Comparison of ENCODE assay signal across 11 cellular contexts in the genomic region with DNA sequence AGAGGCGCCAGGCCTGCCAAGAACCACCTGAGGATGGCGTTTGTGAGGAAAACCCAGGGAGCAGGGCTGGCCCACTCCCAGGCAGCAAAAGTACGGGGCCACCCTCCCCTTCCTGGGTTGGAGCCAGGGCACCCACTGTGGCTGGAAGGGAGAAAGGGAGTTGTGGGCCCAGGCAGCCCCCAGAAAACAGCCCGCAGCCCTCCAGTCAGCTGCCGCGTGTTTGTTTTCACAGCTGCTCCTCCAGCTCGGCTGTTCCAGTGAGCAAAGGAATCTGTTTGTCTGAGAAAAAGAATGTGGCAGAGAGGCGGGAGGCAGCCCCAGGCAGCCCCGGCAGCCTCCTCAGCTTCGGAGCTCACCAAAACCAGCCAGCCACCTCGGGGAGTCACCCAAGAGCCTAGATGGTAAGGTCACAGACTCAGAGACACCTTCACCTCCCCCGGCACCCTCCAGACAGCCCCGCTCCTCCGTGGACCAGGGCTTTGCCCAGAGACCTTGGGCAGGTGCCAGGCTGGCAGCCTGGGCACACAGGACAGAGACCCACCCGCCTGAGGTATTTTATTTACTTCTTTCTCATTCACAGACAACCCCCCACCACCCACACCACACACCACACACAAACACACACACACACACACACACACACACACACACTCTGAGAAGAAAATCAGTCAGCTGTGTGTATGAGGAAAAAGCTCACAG.
DNase-seq lines count a peak whose midpoint lies in the region; ATAC-seq and TF ChIP-seq lines count a peak whose summit lies in the region.
"Had no signal": no experiment of that assay in that cellular context is flagged by ENCODE, and none has a peak within 500 bp of the region (broad histone marks: within the 10 kb centered on the region; RNA-seq: fewer than 3 reads in every experiment).

No MANE protein-coding gene starts in this region.

- H3K4me3 ChIP-seq in ascending aorta (peak overlapping the region in 1 of 2 donors; percentile 7), testis (no peak overlapping the region)

- peaks cover 1% of the 10 kb centered on the region for H3K4me1 Mint-ChIP-seq in glutamatergic neuron (ENCODE audit: low read depth, unreplicated experiment)
- H3K4me1 Mint-ChIP-seq: IgD-negative memory B cell had no signal

- no peak overlapping the region for H3K4me3 Mint-ChIP-seq in glutamatergic neuron (ENCODE audit: unreplicated experiment)
- H3K4me3 Mint-ChIP-seq: IgD-negative memory B cell had no signal

- intact Hi-C loops in ascending aorta (cut with DNase I) = loop anchor here (2.0 to 5.0 kb wide), 2 partner anchors 53 to 148 kb away; no protein-coding TSS in a partner anchor
- intact Hi-C loops in testis (cut with DNase I; ENCODE audit: low total_unique reads) = no loop called here

- H3K27ac ChIP-seq in ascending aorta = peak overlapping the region; percentile 71 to 90
- H3K27ac ChIP-seq in testis = peak overlapping the region in 1 of 2 donors; percentile 74

- H3K9me3 ChIP-seq in ascending aorta (no peaks in the 10 kb centered on the region), testis (no peaks in the 10 kb centered on the region)

- H3K27me3 Mint-ChIP-seq in glutamatergic neuron (ENCODE audit: unreplicated experiment) = peaks cover 2% of the 10 kb centered on the region

- ATAC-seq in HG03354 (IDR thresholded peaks at IDR 0.05; ENCODE audit: poor library complexity, severe bottlenecking, unreplicated experiment) = no peak

- no peaks in the 10 kb centered on the region for H3K36me3 Mint-ChIP-seq in glutamatergic neuron (ENCODE audit: unreplicated experiment)
- H3K36me3 Mint-ChIP-seq: IgD-negative memory B cell had no signal

- WGBS in testis, 2 donors = 19% methylated on average over 13 of the region's 15 CpGs; no CpG with 5 or more reads in 1 of the 2 donors

- DNase-seq in NCI-H1105 treated with DMSO at 0.1 percent for 48 hours (lab: John Stamatoyannopoulos, UW) = peak; percentile 41
- DNase-seq in NCI-H1105 (lab: John Stamatoyannopoulos, UW) = no peak
- DNase-seq in ascending aorta (ENCODE audit: low spot score in 2 of 2) = peak in 1 of 2 donors; percentile 74
- DNase-seq in islet precursor cell = peak; percentile 88
- DNase-seq in testis = peak; percentile 36
- DNase-seq in glutamatergic neuron = no peak
- no peak for DNase-seq in stimulated activated naive CD4-positive, alpha-beta T cell treated with Interleukin-2 at 50 U/mL for 16 hours (lab: John Stamatoyannopoulos, UW)
- DNase-seq: foreskin melanocyte; stimulated activated CD4-positive, alpha-beta T cell treated with anti-CD3 and anti-CD28 coated beads, Interleukin-1b, Interleukin-23, amount 100 ng/mL, for 48 hours had no signal

- H3K27me3 ChIP-seq in ascending aorta (no peaks in the 10 kb centered on the region), testis (no peaks in the 10 kb centered on the region)

- TF ChIP-seq POLR2A in testis (IDR thresholded peaks at IDR 0.05) = no peak

- H3K36me3 ChIP-seq in ascending aorta (no peaks in the 10 kb centered on the region), testis (ENCODE audit: low read depth, missing control alignments) (no peaks in the 10 kb centered on the region)

- H3K4me1 ChIP-seq in ascending aorta (peaks cover 3 to 19% of the 10 kb centered on the region in 2 donors), testis (peaks cover 8% of the 10 kb centered on the region)

- no peak overlapping the region for H3K27ac Mint-ChIP-seq in glutamatergic neuron (ENCODE audit: unreplicated experiment)
- H3K27ac Mint-ChIP-seq: IgD-negative memory B cell had no signal

- TF ChIP-seq CTCF in ascending aorta (IDR thresholded peaks at IDR 0.05) = no peak
- TF ChIP-seq CTCF in testis (IDR thresholded peaks at IDR 0.05) = no peak
- no peak for TF ChIP-seq CTCF in glutamatergic neuron (IDR thresholded peaks at IDR 0.05; ENCODE audit: partially characterized antibody, unreplicated experiment)

- peaks cover 2% of the 10 kb centered on the region for H3K9me3 Mint-ChIP-seq in glutamatergic neuron (ENCODE audit: unreplicated experiment)
- H3K9me3 Mint-ChIP-seq: IgD-negative memory B cell had no signal

Comparison
In these comparisons a context has a peak if more than half of its experiments do, and no peak if none do; other contexts are left out.
1. DNase-seq: peak in NCI-H1105 treated with DMSO at 0.1 percent for 48 hours (single experiment), islet precursor cell (single experiment) and testis (single experiment); none in NCI-H1105 (single experiment), glutamatergic neuron (single experiment) and stimulated activated naive CD4-positive, alpha-beta T cell treated with Interleukin-2 at 50 U/mL for 16 hours (single experiment).